In the genomic region with DNA sequence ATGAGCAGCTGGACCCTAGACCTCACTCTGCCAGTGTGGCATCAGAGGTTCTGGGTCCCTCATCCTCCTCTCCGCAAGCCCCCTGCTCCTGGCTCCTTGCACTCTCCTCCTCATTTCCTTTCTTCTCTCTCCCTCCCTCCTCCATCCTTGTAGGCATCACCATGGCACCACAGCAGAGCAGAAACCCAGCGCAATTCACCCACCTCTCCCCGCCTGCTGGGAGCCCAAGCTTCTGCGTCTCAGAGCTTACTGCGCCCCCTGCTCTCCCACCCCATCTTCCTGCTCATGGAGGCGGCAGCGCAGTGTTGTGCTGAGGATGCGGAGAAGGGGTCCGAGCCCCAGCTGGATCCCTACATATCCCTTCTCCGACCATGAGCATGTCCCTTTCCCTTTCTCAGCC, we compare ENCODE assay signal across 24 cellular contexts. TPM values are rescaled to one million over a fixed set of nuclear protein-coding genes. Genes with fewer than 3 reads are reported as not detected.
DNase-seq lines count a peak whose midpoint lies in the region; ATAC-seq and TF ChIP-seq lines count a peak whose summit lies in the region.
"Had no signal": no experiment of that assay in that cellular context is flagged by ENCODE, and none has a peak within 500 bp of the region (broad histone marks: within the 10 kb centered on the region; RNA-seq: fewer than 3 reads in every experiment).

No MANE protein-coding gene starts in this region.

- no peak overlapping the region for H3K4me2 ChIP-seq in OCI-LY7 (ENCODE audit: low read length)
- H3K4me2 ChIP-seq: SK-N-SH had no signal

- no peak for TF ChIP-seq CTCF in lower lobe of right lung (IDR thresholded peaks at IDR 0.05)
- TF ChIP-seq CTCF in spleen (IDR thresholded peaks at IDR 0.05 in 8 of 11, conservative IDR thresholded peaks at IDR 0.05 in 3 of 11), result no peak
- TF ChIP-seq CTCF in OCI-LY7 (conservative IDR thresholded peaks at IDR 0.05; ENCODE audit: low read length), result no peak
- TF ChIP-seq CTCF in foreskin fibroblast (IDR thresholded peaks at IDR 0.05; ENCODE audit: low read depth, low read length), result no peak

- DNase-seq in Ammon's horn (ENCODE audit: low spot score) (peak; percentile 57), caudate nucleus (lab: John Stamatoyannopoulos, UW) (peak in 27 of 61 donors; percentile 14 to 77 (median 42)), lower lobe of right lung (peak; percentile 34), spleen (peak; percentile 54), OCI-LY7 (ENCODE audit: low spot score) (no peak), foreskin fibroblast (no peak)
- DNase-seq: 8988T; AML-193; EL; KG1; NCI-H1092; NCI-H146; NCI-H2029; NCI-H2171; NCI-H345; NCI-H524; NCI-H774; NK-92 treated with Interleukin-12 subunit alpha and Interleukin-12 subunit beta, amount 100 ng/mL, for 24 hours; SIG-M5; SK-N-SH had no signal

- H3K36me3 ChIP-seq in lower lobe of right lung, result no peaks in the 10 kb centered on the region
- H3K36me3 ChIP-seq in spleen, result no peaks in the 10 kb centered on the region
- no peaks in the 10 kb centered on the region for H3K36me3 ChIP-seq in OCI-LY7 (ENCODE audit: insufficient read depth, low read length)
- H3K36me3 ChIP-seq: HAP-1 had no signal

- H3K9me3 ChIP-seq in lower lobe of right lung (no peaks in the 10 kb centered on the region), spleen (no peaks in the 10 kb centered on the region), OCI-LY7 (ENCODE audit: low read length) (no peaks in the 10 kb centered on the region)
- H3K9me3 ChIP-seq: HAP-1, SK-N-SH had no signal

- no peak for TF ChIP-seq POLR2A in spleen (IDR thresholded peaks at IDR 0.05)

- no peaks in the 10 kb centered on the region for H3K9me2 ChIP-seq in OCI-LY7 (ENCODE audit: insufficient read depth, low read length)
- H3K9me2 ChIP-seq: SK-N-SH had no signal

- ATAC-seq in lower lobe of right lung, result no peak
- ATAC-seq in HG02759 (IDR thresholded peaks at IDR 0.05; ENCODE audit: unreplicated experiment), result no peak
- ATAC-seq: Panc1 had no signal

- intact Hi-C loops in lower lobe of right lung (cut with DNase I), result no loop called here
- intact Hi-C loops in spleen (cut with DNase I; ENCODE audit: low total_unique reads), result no loop called here
- intact Hi-C loops in OCI-LY7 (cut with micrococcal nuclease; ENCODE audit: unreplicated experiment), result no loop called here

- H3K27ac ChIP-seq in caudate nucleus (ENCODE audit: low read depth, low read length) (peak overlapping the region; percentile 65), lower lobe of right lung (no peak overlapping the region), spleen (no peak overlapping the region), OCI-LY7 (ENCODE audit: low read depth, low read length, poor library complexity, severe bottlenecking) (no peak overlapping the region)

- no peaks in the 10 kb centered on the region for H3K79me2 ChIP-seq in OCI-LY7 (ENCODE audit: insufficient read depth, low read depth, low read length)

- H4K20me1 ChIP-seq in OCI-LY7 (ENCODE audit: insufficient read depth, low read length), result no peaks in the 10 kb centered on the region

- H3K4me1 ChIP-seq in lower lobe of right lung (peaks cover 8% of the 10 kb centered on the region), spleen (peaks cover 9 to 19% (median 14%) of the 10 kb centered on the region in 6 donors), OCI-LY7 (ENCODE audit: insufficient read depth, low read length, poor library complexity, severe bottlenecking) (no peaks in the 10 kb centered on the region)

- POLR2A ChIA-PET in OCI-LY7 (lab: Charles Lee), result interaction anchor here (0.5 kb wide), 1 partner anchor 439 kb away, joined by 3 read pairs; no protein-coding TSS in a partner anchor

- BruUV-seq in OCI-LY7 (replicated peaks; lab: Mats Ljungman, UMichigan), result no TSS peak

- H3K4me3 ChIP-seq in lower lobe of right lung (peak overlapping the region; percentile 44), spleen (no peak overlapping the region), OCI-LY7 (ENCODE audit: low read depth, low read length, poor library complexity, severe bottlenecking) (no peak overlapping the region), foreskin fibroblast (ENCODE audit: low read depth in 1 of 2, low read length in 2 of 2) (no peak overlapping the region)
- H3K4me3 ChIP-seq: HAP-1 had no signal

- H2AFZ ChIP-seq in OCI-LY7 (ENCODE audit: low read length), result no peak overlapping the region

- H3K27me3 ChIP-seq in lower lobe of right lung (ENCODE audit: low read depth), result peaks cover 36% of the 10 kb centered on the region
- H3K27me3 ChIP-seq in spleen (replicated peaks in 1 of 7), result peaks cover 0 to 49% (median 28%) of the 10 kb centered on the region in 7 donors

- WGBS in spleen, 5 donors, result 88 to 96% (median 92%) methylated on average over 10 of the region's 10 CpGs

- CTCF ChIA-PET in OCI-LY7 (lab: Charles Lee; ENCODE audit: unreplicated experiment), result no interaction called here

RNA-seq across cellular contexts. Expression of a gene that starts 1.7 kb away (rescaled TPM):
- total RNA-seq in lower lobe of right lung (6.8 TPM), spleen (not detected), OCI-LY7 (2022) (not detected in 2 replicates)
- not detected for polyA plus RNA-seq in spleen
- not detected in 2 replicates for total RNA-seq in OCI-LY7 (2014; rRNA removed; shearing (Covaris generic))
- polyA plus RNA-seq: CD14-positive monocyte, SK-N-SH had no signal

RNA-seq across cellular contexts. Expression of a gene that starts 38.8 kb away (rescaled TPM):
- total RNA-seq in lower lobe of right lung (214 TPM), spleen (100 to 1,000 TPM; 102 to 138 (median 114) TPM), OCI-LY7 (2022) (321 and 339 TPM in 2 replicates)
- polyA plus RNA-seq in spleen, result 10 to 100 TPM; 48.7 to 58.4 (median 52.8) TPM
- 289 and 291 TPM in 2 replicates for total RNA-seq in OCI-LY7 (2014; rRNA removed; shearing (Covaris generic))

Comparison
In these comparisons a context has a peak if more than half of its experiments do, and no peak if none do; other contexts are left out.
1. DNase-seq: peak in Ammon's horn (single experiment), lower lobe of right lung (single experiment) and spleen (single experiment); none in OCI-LY7 (single experiment) and foreskin fibroblast (0 of 2).